Comparison of ENCODE assay signal across 16 cellular contexts in the genomic region with DNA sequence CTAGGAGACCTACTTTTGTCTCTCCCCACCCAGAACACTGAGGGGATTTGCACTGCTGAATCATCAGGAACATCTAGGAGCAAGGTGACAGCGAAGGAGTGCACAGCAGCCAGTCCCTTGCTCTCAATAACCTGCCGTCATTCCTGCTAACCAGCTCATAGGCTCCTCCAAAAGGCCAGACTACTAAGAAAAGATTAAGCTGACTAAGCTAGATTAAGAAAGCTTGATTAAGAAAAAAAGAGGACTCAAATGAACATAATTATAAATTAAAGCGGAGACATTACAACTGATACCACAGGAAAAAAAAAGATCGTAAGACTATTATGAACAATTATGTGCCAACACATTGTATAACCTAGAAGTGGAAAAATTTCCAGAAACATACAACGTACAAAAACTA.
DNase-seq lines count a peak whose midpoint lies in the region; ATAC-seq and TF ChIP-seq lines count a peak whose summit lies in the region.
"Had no signal": no experiment of that assay in that cellular context is flagged by ENCODE, and none has a peak within 500 bp of the region (broad histone marks: within the 10 kb centered on the region; RNA-seq: fewer than 3 reads in every experiment).

No MANE protein-coding gene starts in this region.

- H3K4me1 Mint-ChIP-seq in endodermal cell, result no peaks in the 10 kb centered on the region
- H3K4me1 Mint-ChIP-seq: CD4-positive, CD25-positive, alpha-beta regulatory T cell; IgD-negative memory B cell had no signal

- no peak for DNase-seq in IMR-90
- DNase-seq in endodermal cell, result peak; percentile 35
- DNase-seq in HT-29 (ENCODE audit: low spot score), result no peak
- DNase-seq in stimulated activated CD4-positive, alpha-beta T cell treated with anti-CD3 and anti-CD28 coated beads, Interleukin-15, amount 100 ng/mL, for 24 hours, result no peak
- DNase-seq: ACHN; BE2C; C1 segment of cervical spinal cord; Caco-2; CD4-positive, CD25-positive, alpha-beta regulatory T cell; DMS153; GDM1; KG1 had no signal

- no peak overlapping the region for H3K23ac ChIP-seq in IMR-90 (ENCODE audit: low read depth, low read length)

- H2AK9ac ChIP-seq in IMR-90 (replicated peaks; ENCODE audit: low read depth, low read length, poor library complexity), result no peak overlapping the region

- H3K4me3 ChIP-seq in IMR-90 (ENCODE audit: insufficient read depth, low read depth, low read length) (no peak overlapping the region), SU-DHL-6 (ENCODE audit: insufficient read depth, low read length, poor library complexity, severe bottlenecking) (no peak overlapping the region), endodermal cell (ENCODE audit: low read length) (no peak overlapping the region)
- H3K4me3 ChIP-seq: HAP-1 had no signal

- H3K56ac ChIP-seq in IMR-90 (ENCODE audit: extremely low read depth, insufficient read depth, low read length), result no peak overlapping the region

- ATAC-seq in IMR-90 (ENCODE audit: low read depth) (no peak), HG03469 (IDR thresholded peaks at IDR 0.05; ENCODE audit: unreplicated experiment) (no peak)

- H3K27me3 Mint-ChIP-seq in endodermal cell (ENCODE audit: insufficient read depth), result no peaks in the 10 kb centered on the region
- H3K27me3 Mint-ChIP-seq: CD4-positive, CD25-positive, alpha-beta regulatory T cell; IgD-negative memory B cell had no signal

- H3K36me3 ChIP-seq in IMR-90 (ENCODE audit: control insufficient read depth, insufficient read depth, low read length) (no peaks in the 10 kb centered on the region), SU-DHL-6 (ENCODE audit: low read length) (no peaks in the 10 kb centered on the region), endodermal cell (ENCODE audit: control insufficient read depth, insufficient read depth, low read length) (no peaks in the 10 kb centered on the region)
- H3K36me3 ChIP-seq: BE2C, HAP-1 had no signal

- POLR2A ChIA-PET in IMR-90 (lab: Charles Lee; ENCODE audit: unreplicated experiment), result no interaction called here

- TF ChIP-seq CTCF in IMR-90 (conservative IDR thresholded peaks at IDR 0.05; ENCODE audit: low read depth, low read length), result no peak
- TF ChIP-seq CTCF in SU-DHL-6 (IDR thresholded peaks at IDR 0.05; ENCODE audit: insufficient read depth, low read length, poor library complexity, severe bottlenecking), result no peak
- TF ChIP-seq CTCF in endodermal cell (conservative IDR thresholded peaks at IDR 0.05), result no peak

- H3K9me3 Mint-ChIP-seq in endodermal cell, result no peaks in the 10 kb centered on the region

- no peaks in the 10 kb centered on the region for H3F3A ChIP-seq in SU-DHL-6 (ENCODE audit: insufficient read depth)

- WGBS in IMR-90 (ENCODE audit: extremely low coverage in 2 of 2, insufficient read length in 1 of 2), 2 experiments, result no CpG with 5 or more reads among the region's 5 CpGs
- 93 to 97% methylated on average over 3 to 5 of the region's 5 CpGs for WGBS in endodermal cell (ENCODE audit: insufficient coverage in 1 of 2, insufficient read length in 1 of 2), 2 experiments

- H4K91ac ChIP-seq in IMR-90 (ENCODE audit: insufficient read depth, low read depth, low read length), result peak overlapping the region; percentile 84

- H3K79me2 ChIP-seq in SU-DHL-6 (ENCODE audit: insufficient read depth, low read length), result no peaks in the 10 kb centered on the region

- BruUV-seq in IMR-90 (replicated peaks; lab: Mats Ljungman, UMichigan), result no TSS peak

- H2BK20ac ChIP-seq in IMR-90 (ENCODE audit: low read depth, low read length), result peak overlapping the region; percentile 48; the same call in 1 of the 2 replicates

- H2AFZ ChIP-seq in IMR-90 (replicated peaks; ENCODE audit: low read length, poor library complexity) (no peak overlapping the region), SU-DHL-6 (ENCODE audit: low read depth, low read length, severe bottlenecking) (peak overlapping the region; percentile 4)

- H3K9me3 ChIP-seq in IMR-90 (ENCODE audit: control insufficient read depth, insufficient read depth, low read length) (no peaks in the 10 kb centered on the region), SU-DHL-6 (ENCODE audit: insufficient read depth, low read length) (no peaks in the 10 kb centered on the region), endodermal cell (ENCODE audit: control insufficient read depth, low read length) (no peaks in the 10 kb centered on the region)
- H3K9me3 ChIP-seq: BE2C, Caco-2, HAP-1 had no signal

- dilution Hi-C loops in IMR-90 (cut with HindIII; ENCODE audit: low sequenced_read_pairs, unreplicated experiment), result no loop called here

- H3K9ac ChIP-seq in IMR-90 (ENCODE audit: low read depth, low read length) (no peak overlapping the region), SU-DHL-6 (ENCODE audit: low read length) (no peak overlapping the region), endodermal cell (ENCODE audit: extremely low read depth, low read length, poor library complexity, severe bottlenecking) (no peak overlapping the region)

- no peak overlapping the region for H3K27ac Mint-ChIP-seq in endodermal cell
- H3K27ac Mint-ChIP-seq: CD4-positive, CD25-positive, alpha-beta regulatory T cell; IgD-negative memory B cell had no signal

- H3K4me3 Mint-ChIP-seq in endodermal cell, result no peak overlapping the region
- H3K4me3 Mint-ChIP-seq: CD4-positive, CD25-positive, alpha-beta regulatory T cell; IgD-negative memory B cell had no signal

- H4K20me1 ChIP-seq in IMR-90 (ENCODE audit: insufficient read depth, low read length) (no peaks in the 10 kb centered on the region), SU-DHL-6 (ENCODE audit: low read depth, low read length) (no peaks in the 10 kb centered on the region)

- no peak overlapping the region for H3K4me2 ChIP-seq in IMR-90 (ENCODE audit: low read depth, low read length)
- H3K4me2 ChIP-seq in SU-DHL-6 (ENCODE audit: low read depth, low read length, poor library complexity, severe bottlenecking), result no peak overlapping the region

- peak overlapping the region; percentile 46 for H2BK5ac ChIP-seq in IMR-90 (ENCODE audit: low read depth, low read length, poor library complexity, severe bottlenecking)

- peak overlapping the region in 1 of 2 experiments; percentile 50; a peak in 2 of 4 replicates for H4K8ac ChIP-seq in IMR-90 (ENCODE audit: low read depth in 2 of 2, low read length in 2 of 2)

- no peak for TF ChIP-seq POLR2A in IMR-90 (IDR thresholded peaks at IDR 0.05; ENCODE audit: low read depth, low read length)

- no peaks in the 10 kb centered on the region for H3K9me1 ChIP-seq in IMR-90 (ENCODE audit: insufficient read depth, low read length)

- peak overlapping the region; percentile 9; the same call in 1 of the 2 replicates for H3K4ac ChIP-seq in IMR-90 (ENCODE audit: low read depth, low read length)

- H3K14ac ChIP-seq in IMR-90 (replicated peaks; ENCODE audit: low read depth, low read length), result no peak overlapping the region

- no peaks in the 10 kb centered on the region for H3K36me3 Mint-ChIP-seq in endodermal cell (ENCODE audit: low read depth)
- H3K36me3 Mint-ChIP-seq: CD4-positive, CD25-positive, alpha-beta regulatory T cell; IgD-negative memory B cell had no signal

- no peaks in the 10 kb centered on the region for H3K9me2 ChIP-seq in SU-DHL-6 (replicated peaks; ENCODE audit: insufficient read depth, low read length)

- no peak for TF ChIP-seq RAD21 in IMR-90 (IDR thresholded peaks at IDR 0.05; ENCODE audit: low read length)

- H3K27me3 ChIP-seq in IMR-90 (ENCODE audit: control insufficient read depth, insufficient read depth, low read length), result no peaks in the 10 kb centered on the region
- no peaks in the 10 kb centered on the region for H3K27me3 ChIP-seq in SU-DHL-6 (ENCODE audit: low read length)
- no peaks in the 10 kb centered on the region for H3K27me3 ChIP-seq in endodermal cell (ENCODE audit: control insufficient read depth, insufficient read depth, low read length, poor library complexity, severe bottlenecking)
- H3K27me3 ChIP-seq: BE2C had no signal

- H2AK5ac ChIP-seq in IMR-90 (ENCODE audit: low read depth, low read length), result peak overlapping the region; percentile 92; the same call in 1 of the 2 replicates

- no peaks in the 10 kb centered on the region for H3K79me1 ChIP-seq in IMR-90 (ENCODE audit: low read depth in 1 of 2, low read length in 2 of 2)

- H3K27ac ChIP-seq in IMR-90 (ENCODE audit: insufficient read depth, low read length), result peak overlapping the region; percentile 10; the same call in 1 of the 2 replicates
- H3K27ac ChIP-seq in SU-DHL-6 (ENCODE audit: low read depth, low read length), result no peak overlapping the region
- H3K27ac ChIP-seq in endodermal cell (ENCODE audit: low read depth, low read length), result no peak overlapping the region

- H4K5ac ChIP-seq in IMR-90 (ENCODE audit: low read depth, low read length), result peak overlapping the region; percentile 27; the same call in 1 of the 2 replicates

- H3K4me1 ChIP-seq in IMR-90 (ENCODE audit: control insufficient read depth, insufficient read depth, low read length) (peaks cover 8% of the 10 kb centered on the region), endodermal cell (ENCODE audit: control insufficient read depth, insufficient read depth, low read length) (no peaks in the 10 kb centered on the region)
- H3K4me1 ChIP-seq: BE2C, Caco-2, HAP-1 had no signal

- CTCF ChIA-PET in IMR-90 (lab: Yijun Ruan, JAX), result no interaction called here

- peak overlapping the region; percentile 38; the same call in 1 of the 3 replicates for H2BK15ac ChIP-seq in IMR-90 (ENCODE audit: low read depth, low read length)

- peak overlapping the region; percentile 45 for H3K18ac ChIP-seq in IMR-90 (ENCODE audit: low read depth, low read length)

- peak overlapping the region; percentile 48 for H2BK120ac ChIP-seq in IMR-90 (ENCODE audit: low read depth, low read length)

- intact Hi-C loops in IMR-90 (cut with micrococcal nuclease), result no loop called here

- in situ Hi-C loops in IMR-90 (cut with MboI; ENCODE audit: low sequenced_read_pairs), result no loop called here

TF ChIP-seq in IMR-90, 13 proteins besides CTCF, POLR2A, EP300 and RAD21:
- peak; percentile 69 for TF ChIP-seq MAFK (IDR thresholded peaks at IDR 0.05; ENCODE audit: low read depth, low read length)
- TF ChIP-seq CHD1 (IDR thresholded peaks at IDR 0.05; ENCODE audit: low read depth, low read length), result no peak
TF ChIP-seq in IMR-90: peak in this region for 1.
